10 cellular contexts compared by ENCODE assay signal in genomic region chr2:120729410-120730052, GRCh38. TPM values are rescaled to one million over a fixed set of nuclear protein-coding genes. Genes with fewer than 3 reads are reported as not detected.
DNase-seq lines count a peak whose midpoint lies in the region; ATAC-seq and TF ChIP-seq lines count a peak whose summit lies in the region.
"Had no signal": no experiment of that assay in that cellular context is flagged by ENCODE, and none has a peak within 500 bp of the region (broad histone marks: within the 10 kb centered on the region; RNA-seq: fewer than 3 reads in every experiment).

No MANE protein-coding gene starts in this region.

- H3K79me2 ChIP-seq in PC-9 (ENCODE audit: low read depth), result no peaks in the 10 kb centered on the region

- H3K4me1 ChIP-seq in PC-9 (replicated peaks; ENCODE audit: insufficient read depth), result peaks cover 4% of the 10 kb centered on the region
- H3K4me1 ChIP-seq in ovary (ENCODE audit: insufficient read depth), result peaks cover 9% of the 10 kb centered on the region
- peaks cover 0 to 14% (median 0%) of the 10 kb centered on the region in 3 donors for H3K4me1 ChIP-seq in esophagus squamous epithelium
- no peaks in the 10 kb centered on the region for H3K4me1 ChIP-seq in naive thymus-derived CD4-positive, alpha-beta T cell (ENCODE audit: control insufficient read depth in 2 of 2, insufficient read depth in 2 of 2, low read length in 2 of 2)

- H4K20me1 ChIP-seq in PC-9 (ENCODE audit: insufficient read depth), result no peaks in the 10 kb centered on the region

- ATAC-seq in GM18868 (IDR thresholded peaks at IDR 0.05; ENCODE audit: unreplicated experiment), result no peak
- ATAC-seq in naive thymus-derived CD4-positive, alpha-beta T cell, result no peak
- ATAC-seq: natural killer cell treated with Interleukin-12 subunit alpha and Interleukin-12 subunit beta and Interleukin-15 and Interleukin-18, amount 100 ng/mL, for 72 hours had no signal

- H3K27me3 Mint-ChIP-seq in naive thymus-derived CD4-positive, alpha-beta T cell, result peaks cover 25 to 39% (median 37%) of the 10 kb centered on the region in 5 donors

- DNase-seq in GM03348 (ENCODE audit: low spot score), result peak; percentile 67
- DNase-seq in PC-9, result peak; percentile 36 to 56
- peak; percentile 14 for DNase-seq in epithelial cell of prostate (ENCODE audit: low read depth, low spot score)
- DNase-seq in ovary, result peak in 3 of 5 donors; percentile 38 to 52 (median 44)
- no peak for DNase-seq in esophagus squamous epithelium (lab: John Stamatoyannopoulos, UW)
- no peak for DNase-seq in stimulated activated CD4-positive, alpha-beta T cell treated with anti-CD3 and anti-CD28 coated beads, Interleukin-4, amount 100 ng/mL, for 24 hours
- no peak for DNase-seq in naive thymus-derived CD4-positive, alpha-beta T cell
- DNase-seq: NCI-H2227 treated with DMSO at 0.1 percent for 48 hours had no signal

- no peak overlapping the region for H3K27ac Mint-ChIP-seq in naive thymus-derived CD4-positive, alpha-beta T cell
- H3K27ac Mint-ChIP-seq: natural killer cell treated with Interleukin-12 subunit alpha and Interleukin-12 subunit beta and Interleukin-15 and Interleukin-18, amount 100 ng/mL, for 72 hours had no signal

- no peak for TF ChIP-seq EP300 in ovary (IDR thresholded peaks at IDR 0.05)

- H3K4me3 Mint-ChIP-seq in naive thymus-derived CD4-positive, alpha-beta T cell, result no peak overlapping the region
- H3K4me3 Mint-ChIP-seq: natural killer cell treated with Interleukin-12 subunit alpha and Interleukin-12 subunit beta and Interleukin-15 and Interleukin-18, amount 100 ng/mL, for 72 hours had no signal

- BruUV-seq in PC-9 (replicated peaks; lab: Mats Ljungman, UMichigan), result no TSS peak

- H3F3A ChIP-seq in PC-9 (ENCODE audit: insufficient read depth, low read depth), result no peaks in the 10 kb centered on the region

- H3K36me3 ChIP-seq in PC-9 (ENCODE audit: low read depth), result no peaks in the 10 kb centered on the region
- H3K36me3 ChIP-seq in ovary, result no peaks in the 10 kb centered on the region
- H3K36me3 ChIP-seq in esophagus squamous epithelium, result no peaks in the 10 kb centered on the region
- no peaks in the 10 kb centered on the region for H3K36me3 ChIP-seq in naive thymus-derived CD4-positive, alpha-beta T cell (ENCODE audit: control insufficient read depth in 2 of 3, insufficient read depth in 3 of 3, low read length in 3 of 3)

- CTCF ChIA-PET in PC-9 (lab: Charles Lee), result no interaction called here
- CTCF ChIA-PET in naive thymus-derived CD4-positive, alpha-beta T cell (lab: Charles Lee), result no interaction called here

- intact Hi-C loops in PC-9 (cut with micrococcal nuclease; ENCODE audit: unreplicated experiment) (no loop called here), ovary (cut with DNase I) (loop anchor here in 3 of 4 donors (10.0 kb wide), 3 partner anchors 95 to 185 kb away; no protein-coding TSS in a partner anchor), esophagus squamous epithelium (cut with DNase I) (no loop called here)
- intact Hi-C loops in naive thymus-derived CD4-positive, alpha-beta T cell (cut with micrococcal nuclease), result no loop called here

- POLR2A ChIA-PET in PC-9 (lab: Charles Lee; ENCODE audit: unreplicated experiment), result interaction anchor here (0.6 to 0.9 kb wide), 2 partner anchors 31 to 165 kb away, joined by 5 to 10 read pairs; no protein-coding TSS in a partner anchor
- POLR2A ChIA-PET in naive thymus-derived CD4-positive, alpha-beta T cell (lab: Charles Lee), result no interaction called here

- H3K27ac ChIP-seq in PC-9 (no peak overlapping the region), epithelial cell of prostate (no peak overlapping the region), ovary (no peak overlapping the region), esophagus squamous epithelium (no peak overlapping the region)
- H3K27ac ChIP-seq in naive thymus-derived CD4-positive, alpha-beta T cell (ENCODE audit: low read depth, low read length), result no peak overlapping the region

- H3K4me1 Mint-ChIP-seq in naive thymus-derived CD4-positive, alpha-beta T cell, result peaks cover 0 to 16% (median 0%) of the 10 kb centered on the region in 7 donors

- peak overlapping the region; percentile 3 for H3K4me2 ChIP-seq in PC-9

- 10 to 17% (median 15%) methylated on average over 7 of the region's 7 CpGs for WGBS in ovary, 3 donors
- WGBS in esophagus squamous epithelium, 2 donors, result 53 to 54% methylated on average over 7 of the region's 7 CpGs

- H3K4me3 ChIP-seq in PC-9 (no peak overlapping the region), ovary (no peak overlapping the region), esophagus squamous epithelium (no peak overlapping the region)
- H3K4me3 ChIP-seq in naive thymus-derived CD4-positive, alpha-beta T cell (ENCODE audit: low read length), result no peak overlapping the region

- H3K9me3 ChIP-seq in PC-9 (ENCODE audit: insufficient read depth, low read depth), result no peaks in the 10 kb centered on the region
- no peaks in the 10 kb centered on the region for H3K9me3 ChIP-seq in ovary
- peaks cover 0 to 7% (median 6%) of the 10 kb centered on the region in 3 donors for H3K9me3 ChIP-seq in esophagus squamous epithelium
- no peaks in the 10 kb centered on the region for H3K9me3 ChIP-seq in naive thymus-derived CD4-positive, alpha-beta T cell (ENCODE audit: control insufficient read depth in 2 of 3, low read length in 3 of 3)

- TF ChIP-seq CTCF in PC-9 (conservative IDR thresholded peaks at IDR 0.05), result no peak
- TF ChIP-seq CTCF in ovary (IDR thresholded peaks at IDR 0.05), result no peak
- TF ChIP-seq CTCF in esophagus squamous epithelium (IDR thresholded peaks at IDR 0.05), result no peak

- peaks cover 17% of the 10 kb centered on the region; the same call in 1 of the 2 replicates for H3K27me3 ChIP-seq in PC-9 (ENCODE audit: insufficient read depth, low read depth)
- no peaks in the 10 kb centered on the region for H3K27me3 ChIP-seq in ovary
- peaks cover 0 to 62% (median 0%) of the 10 kb centered on the region in 4 donors for H3K27me3 ChIP-seq in esophagus squamous epithelium
- H3K27me3 ChIP-seq in naive thymus-derived CD4-positive, alpha-beta T cell (ENCODE audit: control insufficient read depth in 2 of 2, insufficient read depth in 2 of 2, low read length in 2 of 2), result no peaks in the 10 kb centered on the region

- H3K36me3 Mint-ChIP-seq in naive thymus-derived CD4-positive, alpha-beta T cell, result peaks cover 0 to 4% (median 0%) of the 10 kb centered on the region in 5 donors
- H3K36me3 Mint-ChIP-seq: natural killer cell treated with Interleukin-12 subunit alpha and Interleukin-12 subunit beta and Interleukin-15 and Interleukin-18, amount 100 ng/mL, for 72 hours had no signal

- peaks cover 0 to 17% (median 5%) of the 10 kb centered on the region in 11 donors for H3K9me3 Mint-ChIP-seq in naive thymus-derived CD4-positive, alpha-beta T cell
- H3K9me3 Mint-ChIP-seq: natural killer cell treated with Interleukin-12 subunit alpha and Interleukin-12 subunit beta and Interleukin-15 and Interleukin-18, amount 100 ng/mL, for 72 hours had no signal

- no peak for TF ChIP-seq POLR2A in ovary (IDR thresholded peaks at IDR 0.05)
- TF ChIP-seq POLR2A in esophagus squamous epithelium (IDR thresholded peaks at IDR 0.05), result no peak

- H2AFZ ChIP-seq in PC-9, result no peak overlapping the region

- H3K9me2 ChIP-seq in PC-9 (ENCODE audit: insufficient read depth), result no peaks in the 10 kb centered on the region

RNA-seq across cellular contexts. Expression of gene GLI2, which starts 6.1 kb away (rescaled TPM):
- 11.6 and 14.6 TPM in 2 replicates for total RNA-seq in PC-9 (2021)
- total RNA-seq in ovary, result 10 to 100 TPM in 6 of 7 donors, 1 to 10 TPM in 1; 6.9 to 53.0 (median 38.9) TPM
- polyA plus RNA-seq in ovary, result 10 to 100 TPM in 1 of 2 donors, 1 to 10 TPM in 1; 5.9 to 18.5 TPM
- total RNA-seq in esophagus squamous epithelium, result 1 to 10 TPM; 1.1 to 2.7 (median 1.9) TPM
- 1 to 10 TPM in 1 of 5 experiments, not detected in 4; 1.6 TPM for total RNA-seq in naive thymus-derived CD4-positive, alpha-beta T cell
- not detected for polyA plus RNA-seq in naive thymus-derived CD4-positive, alpha-beta T cell

Comparison
In these comparisons a context has a peak if more than half of its experiments do, and no peak if none do; other contexts are left out.
1. DNase-seq: peak in GM03348 (single experiment), PC-9 (2 of 2), epithelial cell of prostate (single experiment) and ovary (3 of 5); none in esophagus squamous epithelium (single experiment), stimulated activated CD4-positive, alpha-beta T cell treated with anti-CD3 and anti-CD28 coated beads, Interleukin-4, amount 100 ng/mL, for 24 hours (single experiment) and naive thymus-derived CD4-positive, alpha-beta T cell (0 of 9).
2. intact Hi-C loops: an anchor here in ovary (10.0 kb wide); none called in PC-9, esophagus squamous epithelium and naive thymus-derived CD4-positive, alpha-beta T cell.